ENCODE assay signal across 12 cellular contexts in genomic region chr5:124669956-124670671, GRCh38.
DNase-seq lines count a peak whose midpoint lies in the region; ATAC-seq, FAIRE-seq and TF ChIP-seq lines count a peak whose summit lies in the region.
"Had no signal": no experiment of that assay in that cellular context is flagged by ENCODE, and none has a peak within 500 bp of the region (broad histone marks: within the 10 kb centered on the region; RNA-seq: fewer than 3 reads in every experiment).

No MANE protein-coding gene starts in this region.

- H3K4me1 ChIP-seq in astrocyte (ENCODE audit: insufficient read depth, low read length) (peaks cover 15% of the 10 kb centered on the region), gastroesophageal sphincter (peaks cover 7 to 80% (median 15%) of the 10 kb centered on the region in 3 donors)

- H3K27me3 ChIP-seq in astrocyte (ENCODE audit: insufficient read depth, low read length) (no peaks in the 10 kb centered on the region), gastroesophageal sphincter (no peaks in the 10 kb centered on the region)

- H3K27me3 Mint-ChIP-seq in HFFc6 (ENCODE audit: insufficient read depth): no peaks in the 10 kb centered on the region; the same call in 1 of the 2 replicates
- H3K27me3 Mint-ChIP-seq in astrocyte (ENCODE audit: low read depth, unreplicated experiment): no peaks in the 10 kb centered on the region
- no peaks in the 10 kb centered on the region for H3K27me3 Mint-ChIP-seq in progenitor cell of endocrine pancreas
- H3K27me3 Mint-ChIP-seq: activated CD4-positive, alpha-beta T cell treated with anti-CD3 and anti-CD28 coated beads, Interleukin-2, amount 10 ng/mL, durations not matched to agents 24 days and 14 days had no signal

- peaks cover 36% of the 10 kb centered on the region for H3K4me1 Mint-ChIP-seq in HFFc6 (ENCODE audit: low read depth)
- peaks cover 60% of the 10 kb centered on the region for H3K4me1 Mint-ChIP-seq in astrocyte (ENCODE audit: low read depth, unreplicated experiment)
- H3K4me1 Mint-ChIP-seq in progenitor cell of endocrine pancreas (ENCODE audit: low read depth): peaks cover 71% of the 10 kb centered on the region
- H3K4me1 Mint-ChIP-seq: activated CD4-positive, alpha-beta T cell treated with anti-CD3 and anti-CD28 coated beads, Interleukin-2, amount 10 ng/mL, durations not matched to agents 24 days and 14 days; activated naive CD8-positive, alpha-beta T cell treated with anti-CD3 and anti-CD28 coated beads, Interleukin-2, amount 10 ng/mL, durations not matched to agents 7 days and 5 days had no signal

- no peaks in the 10 kb centered on the region for H3K36me3 Mint-ChIP-seq in HFFc6 (ENCODE audit: low read depth)
- H3K36me3 Mint-ChIP-seq in astrocyte (ENCODE audit: low read depth, unreplicated experiment): no peaks in the 10 kb centered on the region
- H3K36me3 Mint-ChIP-seq in progenitor cell of endocrine pancreas (ENCODE audit: insufficient read depth): peaks cover 1% of the 10 kb centered on the region
- H3K36me3 Mint-ChIP-seq: activated naive CD8-positive, alpha-beta T cell treated with anti-CD3 and anti-CD28 coated beads, Interleukin-2, amount 10 ng/mL, durations not matched to agents 7 days and 5 days; naive B cell had no signal

- H3K9ac ChIP-seq in astrocyte (ENCODE audit: low read length): no peak overlapping the region

- H3K9me3 ChIP-seq in astrocyte (ENCODE audit: insufficient read depth, low read depth, low read length): no peaks in the 10 kb centered on the region
- H3K9me3 ChIP-seq in gastroesophageal sphincter: no peaks in the 10 kb centered on the region

- no peak overlapping the region for H3K27ac ChIP-seq in astrocyte (ENCODE audit: low read depth, low read length)
- H3K27ac ChIP-seq in gastroesophageal sphincter: peak overlapping the region; percentile 42 to 58 (median 50)

- H3K36me3 ChIP-seq in astrocyte (ENCODE audit: insufficient read depth, low read length) (no peaks in the 10 kb centered on the region), gastroesophageal sphincter (no peaks in the 10 kb centered on the region)

- H3K27ac Mint-ChIP-seq in HFFc6: no peak overlapping the region; the same call in 1 of the 2 replicates
- peak overlapping the region; percentile 63 for H3K27ac Mint-ChIP-seq in astrocyte (ENCODE audit: unreplicated experiment)
- H3K27ac Mint-ChIP-seq in progenitor cell of endocrine pancreas: peak overlapping the region; percentile 18
- H3K27ac Mint-ChIP-seq: activated CD4-positive, alpha-beta T cell treated with anti-CD3 and anti-CD28 coated beads, Interleukin-2, amount 10 ng/mL, durations not matched to agents 24 days and 14 days; activated naive CD8-positive, alpha-beta T cell treated with anti-CD3 and anti-CD28 coated beads, Interleukin-2, amount 10 ng/mL, durations not matched to agents 7 days and 5 days had no signal

- H3K9me3 Mint-ChIP-seq in HFFc6: no peaks in the 10 kb centered on the region
- H3K9me3 Mint-ChIP-seq in astrocyte (ENCODE audit: unreplicated experiment): no peaks in the 10 kb centered on the region
- H3K9me3 Mint-ChIP-seq in progenitor cell of endocrine pancreas (ENCODE audit: low read depth): no peaks in the 10 kb centered on the region
- H3K9me3 Mint-ChIP-seq: activated CD4-positive, alpha-beta T cell treated with anti-CD3 and anti-CD28 coated beads, Interleukin-2, amount 10 ng/mL, durations not matched to agents 24 days and 14 days; activated naive CD8-positive, alpha-beta T cell treated with anti-CD3 and anti-CD28 coated beads, Interleukin-2, amount 10 ng/mL, durations not matched to agents 7 days and 5 days; naive B cell had no signal

- H2AFZ ChIP-seq in astrocyte (ENCODE audit: low read depth, low read length): no peak overlapping the region

- peaks cover 48% of the 10 kb centered on the region for H3K79me2 ChIP-seq in astrocyte (ENCODE audit: insufficient read depth, low read length)

- no peak overlapping the region for H3K4me3 Mint-ChIP-seq in HFFc6
- H3K4me3 Mint-ChIP-seq in astrocyte (ENCODE audit: unreplicated experiment): no peak overlapping the region
- H3K4me3 Mint-ChIP-seq in progenitor cell of endocrine pancreas (ENCODE audit: low read depth): peak overlapping the region; percentile 14
- H3K4me3 Mint-ChIP-seq: activated CD4-positive, alpha-beta T cell treated with anti-CD3 and anti-CD28 coated beads, Interleukin-2, amount 10 ng/mL, durations not matched to agents 24 days and 14 days; activated naive CD8-positive, alpha-beta T cell treated with anti-CD3 and anti-CD28 coated beads, Interleukin-2, amount 10 ng/mL, durations not matched to agents 7 days and 5 days; naive B cell had no signal

- no peak for TF ChIP-seq POLR2A in gastroesophageal sphincter (IDR thresholded peaks at IDR 0.05)

- no peak for TF ChIP-seq EP300 in gastroesophageal sphincter (IDR thresholded peaks at IDR 0.05)

- ATAC-seq in gastroesophageal sphincter: no peak
- ATAC-seq in HG03354 (IDR thresholded peaks at IDR 0.05; ENCODE audit: poor library complexity, severe bottlenecking, unreplicated experiment): no peak

- H3K4me2 ChIP-seq in astrocyte (ENCODE audit: low read length): peak overlapping the region; percentile 19

- peak; percentile 29 for DNase-seq in HFFc6
- DNase-seq in astrocyte (ENCODE audit: low read depth): peak; percentile 77
- no peak for DNase-seq in progenitor cell of endocrine pancreas (ENCODE audit: low spot score, unreplicated experiment)
- DNase-seq in activated effector memory CD4-positive, alpha-beta T cell treated with Interleukin-2 at 50 U/mL for 16 hours: no peak
- DNase-seq in SW 1271 (lab: John Stamatoyannopoulos, UW): no peak
- DNase-seq: activated CD4-positive, alpha-beta T cell treated with anti-CD3 and anti-CD28 coated beads, Interleukin-2, amount 10 ng/mL, durations not matched to agents 24 days and 14 days; activated naive CD8-positive, alpha-beta T cell treated with anti-CD3 and anti-CD28 coated beads, Interleukin-2, amount 10 ng/mL, durations not matched to agents 7 days and 5 days; cerebellar nuclear complex; hippocampal formation; naive B cell had no signal

- H4K20me1 ChIP-seq in astrocyte (ENCODE audit: insufficient read depth, low read length): peaks cover 24% of the 10 kb centered on the region

- H3K4me3 ChIP-seq in astrocyte (ENCODE audit: insufficient read depth, low read depth, low read length) (no peak overlapping the region), gastroesophageal sphincter (no peak overlapping the region)

- FAIRE-seq in astrocyte (lab: Jason Lieb, UNC): no peak

- TF ChIP-seq CTCF in HFFc6 (IDR thresholded peaks at IDR 0.05) (no peak), astrocyte (IDR thresholded peaks at IDR 0.05; ENCODE audit: insufficient read depth, low read depth, low read length) (no peak), gastroesophageal sphincter (IDR thresholded peaks at IDR 0.05) (no peak), progenitor cell of endocrine pancreas (IDR thresholded peaks at IDR 0.05; ENCODE audit: unreplicated experiment) (no peak)

- WGBS in gastroesophageal sphincter (ENCODE audit: low coverage in 1 of 2), 2 donors: 40 to 47% methylated on average over 7 of the region's 7 CpGs

Comparison
In these comparisons a context has a peak if more than half of its experiments do, and no peak if none do; other contexts are left out.
1. DNase-seq: peak in HFFc6 (single experiment) and astrocyte (single experiment); none in progenitor cell of endocrine pancreas (single experiment), activated effector memory CD4-positive, alpha-beta T cell treated with Interleukin-2 at 50 U/mL for 16 hours (single experiment) and SW 1271 (0 of 2).